23 cellular contexts compared by ENCODE assay signal in the genomic region with DNA sequence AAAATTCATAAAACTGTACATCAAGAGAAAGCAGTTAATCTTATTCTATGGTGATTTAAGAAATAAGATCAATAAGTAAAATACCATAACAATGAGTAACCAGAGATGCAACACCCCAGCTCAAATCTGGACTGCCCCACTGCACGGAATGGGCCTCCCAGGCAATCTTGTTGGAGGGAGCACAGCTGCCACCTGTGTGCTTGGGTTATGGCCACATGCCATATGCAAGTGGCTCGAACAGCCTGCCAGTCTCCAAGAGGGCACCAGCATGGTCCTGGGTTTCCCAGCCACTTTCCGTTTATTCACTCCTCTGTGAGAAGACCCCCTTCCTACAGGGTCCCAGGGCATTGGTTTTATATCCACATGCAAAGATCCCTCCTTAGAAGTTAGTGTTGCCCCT.
"Had no signal": no experiment of that assay in that cellular context is flagged by ENCODE, and none has a peak within 500 bp of the region (broad histone marks: within the 10 kb centered on the region; RNA-seq: fewer than 3 reads in every experiment).

No MANE protein-coding gene starts in this region.

- ATAC-seq: body of pancreas; gastrocnemius medialis; left lung; natural killer cell; right cardiac atrium; stimulated activated naive B cell treated with anti-CD40 and anti-IgM and Interleukin-4, amounts not matched to agents 10 μg/mL and 1 μg/mL and 100 μg/mL, for 72 hours; upper lobe of right lung had no signal

- DNase-seq: activated CD4-positive, alpha-beta T cell treated with anti-CD3 and anti-CD28 coated beads for 4 hours; activated CD4-positive, alpha-beta T cell treated with anti-CD3 and anti-CD28 coated beads, Interleukin-2, amount 50 U/mL, for 4 hours; activated CD8-positive, alpha-beta memory T cell treated with anti-CD3 and anti-CD28 coated beads for 24 hours; activated effector memory CD4-positive, alpha-beta T cell treated with Interleukin-2 at 50 U/mL for 16 hours; activated naive CD4-positive, alpha-beta T cell treated with anti-CD3 and anti-CD28 coated beads for 36 hours; activated naive CD8-positive, alpha-beta T cell treated with anti-CD3 and anti-CD28 coated beads for 36 hours; adrenal gland; aorta; body of pancreas; effector memory CD4-positive, alpha-beta T cell; erythroblast; gastrocnemius medialis; glutamatergic neuron; left lung; mesendoderm; natural killer cell; right cardiac atrium; stimulated activated CD4-positive, alpha-beta T cell treated with anti-CD3 and anti-CD28 coated beads, Interleukin-15, amount 100 ng/mL, for 24 hours; stimulated activated CD4-positive, alpha-beta T cell treated with anti-CD3 and anti-CD28 coated beads, Interleukin-2, amount 100 ng/mL, for 24 hours; stimulated activated naive B cell treated with anti-CD40 and anti-IgM and Interleukin-4, amounts not matched to agents 10 μg/mL and 1 μg/mL and 100 μg/mL, for 72 hours; stomach; thyroid gland; upper lobe of right lung had no signal
